Comparison of ENCODE assay signal across 26 cellular contexts in the genomic region with DNA sequence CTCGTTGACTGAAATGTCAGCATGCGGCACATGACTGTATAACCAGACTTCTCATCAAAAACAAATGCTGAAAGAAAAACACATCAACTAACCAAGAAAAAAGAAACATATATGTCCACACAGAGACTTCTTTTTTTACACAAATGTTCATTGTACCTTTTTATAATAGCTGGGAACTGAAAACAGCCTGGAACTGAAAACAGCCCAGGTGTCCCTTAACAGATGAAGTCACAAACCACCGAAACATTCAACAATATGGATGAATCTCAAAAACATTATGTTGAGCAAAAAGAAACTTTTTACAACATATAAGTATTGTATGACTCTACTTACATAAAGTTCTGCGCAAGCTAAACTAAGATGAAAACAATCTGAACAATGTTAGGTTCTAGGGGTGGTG.
"Had no signal": no experiment of that assay in that cellular context is flagged by ENCODE, and none has a peak within 500 bp of the region (broad histone marks: within the 10 kb centered on the region; RNA-seq: fewer than 3 reads in every experiment).

No MANE protein-coding gene starts in this region.

- FAIRE-seq: HepG2 had no signal

- H3K36me3 ChIP-seq: Peyer's patch had no signal

- DNase-seq: IMR-90, Kasumi-1, KG1, MV-4-11, NCI-H1048, NCI-H1105, NCI-H1417, NCI-H1436 treated with DMSO at 0.1 percent for 48 hours, NCI-H1694, NCI-H1930, NCI-H2081, NCI-H2107, NCI-H2227 treated with DMSO at 0.1 percent for 48 hours, NCI-H524, NCI-H526 treated with DMSO at 0.1 percent for 48 hours, NCI-H748 treated with DMSO at 0.1 percent for 48 hours, PC-9, Peyer's patch, Right ventricle myocardium superior, SIG-M5, SK-N-SH, SW 1271, T-cell had no signal

- H3K27ac ChIP-seq: PC-9, Peyer's patch, SJSA1 had no signal

- H2AFZ ChIP-seq: PC-9 had no signal

- H3K9me2 ChIP-seq: SK-N-SH had no signal

- H3K27ac Mint-ChIP-seq: T-cell; T-helper 1 cell treated with Interleukin-12 subunit alpha and Interleukin-12 subunit beta and Interleukin-4 antibody, amounts not matched to agents 30 μg/mL and 1 μg/mL, for 36 hours had no signal

- H3K27me3 ChIP-seq: Peyer's patch, SJSA1 had no signal

- H3K4me3 ChIP-seq: PC-9, Peyer's patch, SJSA1 had no signal

- H3K9me3 ChIP-seq: Peyer's patch, SJSA1 had no signal

- H3K27me3 Mint-ChIP-seq: T-cell had no signal

- H3K4me1 ChIP-seq: SJSA1 had no signal

- H3K9ac ChIP-seq: SK-N-SH had no signal

- H3K4me3 Mint-ChIP-seq: T-cell; T-helper 1 cell treated with Interleukin-12 subunit alpha and Interleukin-12 subunit beta and Interleukin-4 antibody, amounts not matched to agents 30 μg/mL and 1 μg/mL, for 36 hours had no signal

- H3K4me2 ChIP-seq: PC-9, SK-N-SH had no signal
